30 cellular contexts compared by ENCODE assay signal in the genomic region with DNA sequence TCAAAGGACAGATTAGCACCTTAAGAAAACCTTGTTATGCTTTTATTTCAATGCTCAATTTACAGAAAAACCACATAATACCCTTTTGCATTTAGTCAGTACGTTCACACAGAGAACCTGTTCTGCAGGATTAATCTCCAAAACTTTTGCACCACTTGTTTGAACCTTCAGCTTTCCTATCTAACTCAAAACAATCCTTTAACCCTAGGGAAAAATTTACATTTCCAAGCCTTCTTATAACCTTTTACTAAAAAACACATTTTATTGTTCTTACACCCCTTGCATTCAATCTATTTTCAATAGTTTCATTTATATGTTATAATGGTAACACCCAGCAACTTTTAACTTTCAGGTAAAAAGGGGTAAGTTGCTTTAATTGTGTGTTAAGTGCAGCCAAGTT.
"Had no signal": no experiment of that assay in that cellular context is flagged by ENCODE, and none has a peak within 500 bp of the region (broad histone marks: within the 10 kb centered on the region; RNA-seq: fewer than 3 reads in every experiment).

No MANE protein-coding gene starts in this region.

- H3K27me3 ChIP-seq: ascending aorta, cardiac muscle cell had no signal

- DNase-seq: activated B cell treated with CpG ODN at 0.5 μM for 24 hours; activated CD4-positive, alpha-beta memory T cell treated with anti-CD3 and anti-CD28 coated beads, Interleukin-2, amount 10 ng/mL, durations not matched to agents 7 days and 5 days; activated CD4-positive, alpha-beta T cell treated with anti-CD3 and anti-CD28 coated beads for 4 hours; activated CD4-positive, alpha-beta T cell treated with anti-CD3 and anti-CD28 coated beads, Interleukin-2, amount 10 ng/mL, durations not matched to agents 24 days and 14 days; activated CD4-positive, alpha-beta T cell treated with anti-CD3 and anti-CD28 coated beads, Interleukin-2, amount 50 U/mL, for 1 hour; activated CD4-positive, alpha-beta T cell treated with anti-CD3 and anti-CD28 coated beads, Interleukin-2, amount 50 U/mL, for 4 hours; activated CD4-positive, CD25-positive, alpha-beta regulatory T cell treated with anti-CD3 and anti-CD28 coated beads, Interleukin-2, amount 50 U/mL, for 72 hours; activated CD8-positive, alpha-beta memory T cell treated with anti-CD3 and anti-CD28 coated beads for 24 hours; activated CD8-positive, alpha-beta memory T cell treated with anti-CD3 and anti-CD28 coated beads, Interleukin-2, amount 10 ng/mL, durations not matched to agents 7 days and 5 days; activated CD8-positive, alpha-beta memory T cell treated with anti-CD3 and anti-CD28 coated beads, Interleukin-2, amount 50 U/mL, for 48 hours; activated CD8-positive, alpha-beta T cell treated with anti-CD3 and anti-CD28 coated beads, Interleukin-2, amount 10 ng/mL, durations not matched to agents 7 days and 5 days; activated effector memory CD4-positive, alpha-beta T cell treated with Interleukin-2 at 50 U/mL for 16 hours; activated gamma-delta T cell; activated naive CD4-positive, alpha-beta T cell treated with anti-CD3 and anti-CD28 coated beads, Interleukin-2, amount 10 ng/mL, durations not matched to agents 7 days and 5 days; activated naive CD4-positive, alpha-beta T cell treated with Interleukin-2 at 50 U/mL for 16 hours; activated naive CD8-positive, alpha-beta T cell treated with anti-CD3 and anti-CD28 coated beads, Interleukin-2, amount 10 ng/mL, durations not matched to agents 7 days and 5 days; activated naive CD8-positive, alpha-beta T cell treated with anti-CD3 and anti-CD28 coated beads, Interleukin-2, amount 50 U/mL, for 24 hours; activated T-cell treated with anti-CD3 and anti-CD28 coated beads, Interleukin-2, amount 50 U/mL, for 24 hours; activated T-cell treated with anti-CD3 and anti-CD28 coated beads, Interleukin-2, amount 50 U/mL, for 48 hours; amygdala; anterior cingulate cortex; caudate nucleus; cerebellar nuclear complex; T-helper 2 cell; T-helper 9 cell had no signal

- H3K9me3 ChIP-seq: ascending aorta had no signal

- FAIRE-seq: bronchial epithelial cell, TTC549 had no signal

- ATAC-seq: activated CD8-positive, alpha-beta memory T cell treated with anti-CD3 and anti-CD28 coated beads, Interleukin-2, amount 10 ng/mL, durations not matched to agents 7 days and 5 days; activated CD8-positive, alpha-beta T cell treated with anti-CD3 and anti-CD28 coated beads, Interleukin-2, amount 10 ng/mL, durations not matched to agents 7 days and 5 days; activated naive CD8-positive, alpha-beta T cell treated with anti-CD3 and anti-CD28 coated beads, Interleukin-2, amount 50 U/mL, for 24 hours had no signal

- H3K36me3 ChIP-seq: ascending aorta, cardiac muscle cell had no signal

- H3K4me1 ChIP-seq: ascending aorta had no signal

- H3K4me3 ChIP-seq: ascending aorta, cardiac muscle cell had no signal

- H3K27ac ChIP-seq: ascending aorta, cardiac muscle cell, VCaP had no signal
